Comparison of ENCODE assay signal across 8 cellular contexts in the genomic region with DNA sequence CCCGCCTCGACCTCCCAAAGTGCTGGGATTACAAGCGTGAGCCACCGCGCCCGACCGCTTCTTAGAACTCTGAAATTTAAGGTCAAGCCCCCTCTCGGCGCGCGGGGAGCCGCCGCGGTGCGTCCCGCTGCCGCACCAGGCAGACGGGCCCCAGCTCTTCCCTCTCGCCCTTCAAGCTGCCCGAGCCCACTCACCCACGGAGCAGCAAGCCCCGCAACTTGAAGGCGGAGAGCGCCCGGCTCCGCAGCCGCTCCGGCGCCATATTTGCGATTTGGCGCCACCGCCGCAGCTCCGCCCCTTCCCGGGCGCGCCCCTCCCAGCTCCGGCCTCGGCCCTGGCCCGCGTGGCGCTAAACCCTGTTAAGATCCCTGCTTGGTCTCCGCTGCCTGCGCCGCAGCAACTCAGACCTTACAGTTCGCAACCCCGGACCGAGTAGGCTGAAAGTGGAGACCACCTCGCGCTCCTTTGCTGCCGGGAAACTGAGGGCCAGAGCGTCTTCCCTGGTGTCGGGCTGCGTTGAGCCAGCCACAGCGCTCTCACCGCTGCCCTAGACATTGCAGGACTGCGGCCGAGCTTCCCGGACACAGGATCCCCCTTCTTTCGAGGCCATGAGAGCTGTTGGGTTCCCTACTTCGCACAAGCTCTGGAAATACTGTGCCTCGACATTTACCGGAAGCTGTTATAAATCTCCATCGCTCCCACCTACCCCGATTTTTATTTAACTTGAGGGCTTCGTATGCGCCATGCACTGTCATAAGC.
A peak's percentile ranks its signal among the peaks of the same experiment; 100 is the strongest.
DNase-seq lines count a peak whose midpoint lies in the region; ATAC-seq and TF ChIP-seq lines count a peak whose summit lies in the region.

A gene with protein sequence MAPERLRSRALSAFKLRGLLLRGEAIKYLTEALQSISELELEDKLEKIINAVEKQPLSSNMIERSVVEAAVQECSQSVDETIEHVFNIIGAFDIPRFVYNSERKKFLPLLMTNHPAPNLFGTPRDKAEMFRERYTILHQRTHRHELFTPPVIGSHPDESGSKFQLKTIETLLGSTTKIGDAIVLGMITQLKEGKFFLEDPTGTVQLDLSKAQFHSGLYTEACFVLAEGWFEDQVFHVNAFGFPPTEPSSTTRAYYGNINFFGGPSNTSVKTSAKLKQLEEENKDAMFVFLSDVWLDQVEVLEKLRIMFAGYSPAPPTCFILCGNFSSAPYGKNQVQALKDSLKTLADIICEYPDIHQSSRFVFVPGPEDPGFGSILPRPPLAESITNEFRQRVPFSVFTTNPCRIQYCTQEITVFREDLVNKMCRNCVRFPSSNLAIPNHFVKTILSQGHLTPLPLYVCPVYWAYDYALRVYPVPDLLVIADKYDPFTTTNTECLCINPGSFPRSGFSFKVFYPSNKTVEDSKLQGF (minus strand): TSS at position 273 of the 759 bp plus-strand sequence. CDS start 11 bp downstream, at position 262.

- DNase-seq in AG08395 (ENCODE audit: low spot score) (peak; percentile 74), NCI-H345 treated with DMSO at 0.1 percent for 48 hours (lab: John Stamatoyannopoulos, UW; ENCODE audit: unreplicated experiment) (peak; percentile 72), choroid plexus epithelial cell (ENCODE audit: low read depth) (peak; percentile 65)
- DNase-seq in activated CD4-positive, alpha-beta T cell treated with anti-CD3 and anti-CD28 coated beads for 24 hours (ENCODE audit: low read depth in 2 of 2) = peak; percentile 66 to 77
- peak; percentile 46 to 74 (median 69) for DNase-seq in stimulated activated CD4-positive, alpha-beta T cell treated with anti-CD3 and anti-CD28 coated beads, Interleukin-1b, Interleukin-23, amount 100 ng/mL, for 24 hours (ENCODE audit: low read depth in 4 of 4, low spot score in 1 of 4)

- ATAC-seq in GM18870 (IDR thresholded peaks at IDR 0.05; ENCODE audit: unreplicated experiment) (peak; percentile 66), HG03108 (IDR thresholded peaks at IDR 0.05; ENCODE audit: unreplicated experiment) (peak; percentile 88)

- peak; percentile 10 for TF ChIP-seq CTCF in choroid plexus epithelial cell (conservative IDR thresholded peaks at IDR 0.05; ENCODE audit: low read depth, low read length)

- H3K27ac ChIP-seq in layer of hippocampus (ENCODE audit: low read depth, low read length) = peak within 1 kb of the TSS; percentile 44

- no peaks in the 10 kb centered on the region for H3K27me3 ChIP-seq in layer of hippocampus (ENCODE audit: control insufficient read depth, insufficient read depth, low read length)

- H3K4me3 ChIP-seq in choroid plexus epithelial cell (ENCODE audit: low read depth, low read length) = peak within 1 kb of the TSS; percentile 86

Comparison
In these comparisons a context has a peak if more than half of its experiments do, and no peak if none do; other contexts are left out.
1. Peak in every context shown above with its lines: DNase-seq, ATAC-seq, H3K4me3 ChIP-seq and H3K27ac ChIP-seq.